16 cellular contexts compared by ENCODE assay signal in the genomic region with DNA sequence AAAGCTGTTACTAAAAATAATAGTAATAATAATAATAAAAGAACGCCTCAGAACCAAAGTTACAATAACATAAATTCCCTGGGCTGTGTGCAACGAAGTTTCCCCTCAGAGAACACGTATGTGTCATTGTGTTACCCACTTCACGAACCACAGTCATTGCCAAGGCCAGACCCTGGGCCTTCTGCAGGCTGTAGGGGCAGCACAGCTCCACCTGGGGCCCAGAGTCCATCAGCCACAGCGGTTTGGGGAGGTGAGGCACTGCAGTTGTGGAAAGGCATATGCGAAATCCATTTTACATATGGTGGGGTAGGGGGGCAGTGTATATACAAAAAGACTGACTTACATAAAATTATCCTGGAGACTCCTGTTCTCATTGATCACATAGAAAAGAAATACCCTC. TPM values are rescaled to one million over a fixed set of nuclear protein-coding genes. Genes with fewer than 3 reads are reported as not detected.
"Had no signal": no experiment of that assay in that cellular context is flagged by ENCODE, and none has a peak within 500 bp of the region (broad histone marks: within the 10 kb centered on the region; RNA-seq: fewer than 3 reads in every experiment).

No MANE protein-coding gene starts in this region.

- H3K9me3 Mint-ChIP-seq: activated CD4-positive, alpha-beta memory T cell treated with anti-CD3 and anti-CD28 coated beads, Interleukin-2, amount 10 ng/mL, durations not matched to agents 7 days and 5 days; activated naive CD4-positive, alpha-beta T cell treated with anti-CD3 and anti-CD28 coated beads, Interleukin-2, amount 50 U/mL, for 72 hours; natural killer cell had no signal

- H3K9me3 ChIP-seq: body of pancreas, left lung had no signal

- H3K4me1 ChIP-seq: body of pancreas, left lung had no signal

- DNase-seq: activated CD4-positive, alpha-beta memory T cell treated with anti-CD3 and anti-CD28 coated beads, Interleukin-2, amount 10 ng/mL, durations not matched to agents 7 days and 5 days; activated effector memory CD4-positive, alpha-beta T cell treated with anti-CD3 and anti-CD28 coated beads, Interleukin-2, amount 50 U/mL, for 16 hours; activated T-cell treated with anti-CD3 and anti-CD28 coated beads, Interleukin-2, amount 50 U/mL, for 48 hours; amniotic stem cell; body of pancreas; caudate nucleus; left lung; mammary epithelial cell; natural killer cell; stimulated activated naive CD4-positive, alpha-beta T cell; substantia nigra; T1000; trophoblast cell had no signal

- H3K4me1 Mint-ChIP-seq: natural killer cell had no signal

- H3K27ac Mint-ChIP-seq: activated CD4-positive, alpha-beta memory T cell treated with anti-CD3 and anti-CD28 coated beads, Interleukin-2, amount 10 ng/mL, durations not matched to agents 7 days and 5 days; activated naive CD4-positive, alpha-beta T cell treated with anti-CD3 and anti-CD28 coated beads, Interleukin-2, amount 50 U/mL, for 72 hours had no signal

- H3K79me2 ChIP-seq: hepatocyte had no signal

- H3K36me3 Mint-ChIP-seq: activated naive CD4-positive, alpha-beta T cell treated with anti-CD3 and anti-CD28 coated beads, Interleukin-2, amount 50 U/mL, for 72 hours; natural killer cell had no signal

- H3K4me2 ChIP-seq: hepatocyte had no signal

- H3K27ac ChIP-seq: body of pancreas, hepatocyte, left lung had no signal

- H3K27me3 ChIP-seq: body of pancreas, hepatocyte, left lung had no signal

- H3K4me3 Mint-ChIP-seq: activated CD4-positive, alpha-beta memory T cell treated with anti-CD3 and anti-CD28 coated beads, Interleukin-2, amount 10 ng/mL, durations not matched to agents 7 days and 5 days; natural killer cell had no signal

- H2AFZ ChIP-seq: hepatocyte had no signal

- ATAC-seq: activated naive CD4-positive, alpha-beta T cell treated with anti-CD3 and anti-CD28 coated beads, Interleukin-2, amount 50 U/mL, for 72 hours; body of pancreas; esophagus mucosa; left lung; natural killer cell had no signal

- H3K4me3 ChIP-seq: body of pancreas, hepatocyte, left lung had no signal

RNA-seq across cellular contexts. Expression of a gene that starts 56.1 kb away (rescaled TPM):
- total RNA-seq: body of pancreas had no signal
- polyA plus RNA-seq: hepatocyte had no signal
